ENCODE assay signal across 21 cellular contexts in genomic region chr12:130141901-130142683, GRCh38. TPM values are rescaled to one million over a fixed set of nuclear protein-coding genes. Genes with fewer than 3 reads are reported as not detected.
DNase-seq lines count a peak whose midpoint lies in the region; TF ChIP-seq lines count a peak whose summit lies in the region.
"Had no signal": no experiment of that assay in that cellular context is flagged by ENCODE, and none has a peak within 500 bp of the region (broad histone marks: within the 10 kb centered on the region; RNA-seq: fewer than 3 reads in every experiment).

No MANE protein-coding gene starts in this region.

- in situ Hi-C loops in HAP-1 (cut with MboI; ENCODE audit: low sequenced_read_pairs), result no loop called here

- TF ChIP-seq POLR2A in suprapubic skin (IDR thresholded peaks at IDR 0.05), result no peak

- H4K20me1 ChIP-seq in osteoblast (ENCODE audit: insufficient read depth, low read length), result no peaks in the 10 kb centered on the region

- no peak for TF ChIP-seq EP300 in suprapubic skin (IDR thresholded peaks at IDR 0.05)

- H3K79me2 ChIP-seq in osteoblast (ENCODE audit: insufficient read depth, low read length), result no peaks in the 10 kb centered on the region

- H3K9me3 ChIP-seq in esophagus (ENCODE audit: control insufficient read depth in 2 of 2, insufficient read depth in 1 of 2, low read depth in 1 of 2, low read length in 1 of 2) (no peaks in the 10 kb centered on the region), osteoblast (ENCODE audit: low read depth, low read length) (no peaks in the 10 kb centered on the region), suprapubic skin (no peaks in the 10 kb centered on the region), HAP-1 (no peaks in the 10 kb centered on the region)
- H3K9me3 ChIP-seq: BE2C had no signal

- H3K4me3 ChIP-seq in esophagus (ENCODE audit: low read depth in 1 of 2, low read length in 2 of 2) (no peak overlapping the region), osteoblast (ENCODE audit: insufficient read depth, low read length) (no peak overlapping the region), suprapubic skin (no peak overlapping the region), HAP-1 (no peak overlapping the region)
- H3K4me3 ChIP-seq: GM12878, GM23248 had no signal

- 61 to 71% methylated on average over 18 of the region's 18 CpGs for WGBS in esophagus, 2 donors
- 60% methylated on average over 18 of the region's 18 CpGs for WGBS in suprapubic skin

- no peaks in the 10 kb centered on the region for H3K27me3 ChIP-seq in esophagus (ENCODE audit: control insufficient read depth in 1 of 2, insufficient read depth in 2 of 2, low read length in 2 of 2)
- no peaks in the 10 kb centered on the region for H3K27me3 ChIP-seq in osteoblast (ENCODE audit: insufficient read depth, low read length)
- peaks cover 3% of the 10 kb centered on the region for H3K27me3 ChIP-seq in suprapubic skin
- no peaks in the 10 kb centered on the region for H3K27me3 ChIP-seq in HAP-1 (ENCODE audit: low read depth)

- DNase-seq in left kidney (ENCODE audit: low read depth, low spot score) (peak; percentile 59), osteoblast (ENCODE audit: insufficient read length, low spot score, missing footprints) (peak; percentile 67), suprapubic skin (ENCODE audit: low spot score in 2 of 2) (no peak), HAP-1 (ENCODE audit: low spot score in 2 of 2) (no peak), glomerular visceral epithelial cell (ENCODE audit: extremely low spot score) (no peak)
- no peak for DNase-seq in stimulated activated CD4-positive, alpha-beta T cell treated with anti-CD3 and anti-CD28 coated beads, Interleukin-2, amount 100 ng/mL, for 48 hours
- DNase-seq: ACHN; BE2C; C1 segment of cervical spinal cord; CD4-positive, CD25-positive, alpha-beta regulatory T cell; CD8-positive, alpha-beta memory T cell; COR-L47; DMS 273 treated with DMSO at 0.1 percent for 48 hours; DMS53; DND-41; EL; GM23248 had no signal

- H3K4me1 ChIP-seq in esophagus (ENCODE audit: control insufficient read depth in 2 of 2, insufficient read depth in 2 of 2, low read length in 1 of 2), result peaks cover 0 to 21% of the 10 kb centered on the region in 2 donors
- no peaks in the 10 kb centered on the region for H3K4me1 ChIP-seq in osteoblast (ENCODE audit: insufficient read depth, low read length)
- H3K4me1 ChIP-seq in suprapubic skin, result peaks cover 18% of the 10 kb centered on the region
- no peaks in the 10 kb centered on the region for H3K4me1 ChIP-seq in HAP-1
- H3K4me1 ChIP-seq: BE2C had no signal

- H3K36me3 ChIP-seq in esophagus (ENCODE audit: control insufficient read depth in 2 of 2, insufficient read depth in 2 of 2, low read length in 1 of 2), result no peaks in the 10 kb centered on the region
- H3K36me3 ChIP-seq in osteoblast (ENCODE audit: insufficient read depth, low read length), result no peaks in the 10 kb centered on the region
- H3K36me3 ChIP-seq in suprapubic skin, result no peaks in the 10 kb centered on the region
- no peaks in the 10 kb centered on the region for H3K36me3 ChIP-seq in HAP-1 (replicated peaks)
- H3K36me3 ChIP-seq: BE2C had no signal

- TF ChIP-seq CTCF in osteoblast (IDR thresholded peaks at IDR 0.05; ENCODE audit: extremely low read depth, low read depth, low read length) (no peak), suprapubic skin (IDR thresholded peaks at IDR 0.05) (no peak)

- peak overlapping the region; percentile 11 to 83 for H3K27ac ChIP-seq in esophagus (ENCODE audit: low read depth in 2 of 2, low read length in 1 of 2)
- H3K27ac ChIP-seq in osteoblast (ENCODE audit: low read depth, low read length), result no peak overlapping the region
- peak overlapping the region; percentile 17 for H3K27ac ChIP-seq in suprapubic skin
- H3K27ac ChIP-seq: GM23248 had no signal

- no peak overlapping the region for H2AFZ ChIP-seq in osteoblast (ENCODE audit: low read length)
- H2AFZ ChIP-seq: GM23248 had no signal

- H3K4me2 ChIP-seq in osteoblast (ENCODE audit: insufficient read depth, low read length), result no peak overlapping the region

RNA-seq across cellular contexts. Expression of gene FZD10, which starts 20.2 kb away (rescaled TPM):
- 10 to 100 TPM in 1 of 2 donors, 1 to 10 TPM in 1; 7.2 to 18.7 TPM for polyA plus RNA-seq in esophagus
- total RNA-seq in osteoblast, result not detected in 2 replicates
- total RNA-seq in suprapubic skin, result 10 to 100 TPM; 11.7 to 20.7 (median 15.5) TPM
- total RNA-seq: CD4-positive, CD25-positive, alpha-beta regulatory T cell; CD8-positive, alpha-beta memory T cell; G401; GM12878; GM23248; HT-29 had no signal
- polyA plus RNA-seq: CD4-positive, CD25-positive, alpha-beta regulatory T cell; CD8-positive, alpha-beta memory T cell; GM12878; GM23248 had no signal

Comparison
In these comparisons a context has a peak if more than half of its experiments do, and no peak if none do; other contexts are left out.
1. DNase-seq: peak in left kidney (single experiment) and osteoblast (single experiment); none in suprapubic skin (0 of 2), HAP-1 (0 of 2), glomerular visceral epithelial cell (single experiment) and stimulated activated CD4-positive, alpha-beta T cell treated with anti-CD3 and anti-CD28 coated beads, Interleukin-2, amount 100 ng/mL, for 48 hours (0 of 2).
2. RNA of gene FZD10, which starts 20.2 kb away (total RNA-seq): 11.7 to 20.7 TPM in suprapubic skin; not detected in osteoblast; every median in the first group is over 10 times any median in the second.